Comparison of ENCODE assay signal across 1 cellular context in genomic region chr17:37490022-37490587, GRCh38.
TF ChIP-seq lines count a peak whose summit lies in the region.

No MANE protein-coding gene starts in this region.

TF ChIP-seq in HepG2, 621 proteins besides CTCF, POLR2A, EP300 and RAD21 (continued from another document):
- no peak for TF ChIP-seq PBX2 (CRISPR knock-in tag; IDR thresholded peaks at IDR 0.05)
- TF ChIP-seq, protein P1, sequence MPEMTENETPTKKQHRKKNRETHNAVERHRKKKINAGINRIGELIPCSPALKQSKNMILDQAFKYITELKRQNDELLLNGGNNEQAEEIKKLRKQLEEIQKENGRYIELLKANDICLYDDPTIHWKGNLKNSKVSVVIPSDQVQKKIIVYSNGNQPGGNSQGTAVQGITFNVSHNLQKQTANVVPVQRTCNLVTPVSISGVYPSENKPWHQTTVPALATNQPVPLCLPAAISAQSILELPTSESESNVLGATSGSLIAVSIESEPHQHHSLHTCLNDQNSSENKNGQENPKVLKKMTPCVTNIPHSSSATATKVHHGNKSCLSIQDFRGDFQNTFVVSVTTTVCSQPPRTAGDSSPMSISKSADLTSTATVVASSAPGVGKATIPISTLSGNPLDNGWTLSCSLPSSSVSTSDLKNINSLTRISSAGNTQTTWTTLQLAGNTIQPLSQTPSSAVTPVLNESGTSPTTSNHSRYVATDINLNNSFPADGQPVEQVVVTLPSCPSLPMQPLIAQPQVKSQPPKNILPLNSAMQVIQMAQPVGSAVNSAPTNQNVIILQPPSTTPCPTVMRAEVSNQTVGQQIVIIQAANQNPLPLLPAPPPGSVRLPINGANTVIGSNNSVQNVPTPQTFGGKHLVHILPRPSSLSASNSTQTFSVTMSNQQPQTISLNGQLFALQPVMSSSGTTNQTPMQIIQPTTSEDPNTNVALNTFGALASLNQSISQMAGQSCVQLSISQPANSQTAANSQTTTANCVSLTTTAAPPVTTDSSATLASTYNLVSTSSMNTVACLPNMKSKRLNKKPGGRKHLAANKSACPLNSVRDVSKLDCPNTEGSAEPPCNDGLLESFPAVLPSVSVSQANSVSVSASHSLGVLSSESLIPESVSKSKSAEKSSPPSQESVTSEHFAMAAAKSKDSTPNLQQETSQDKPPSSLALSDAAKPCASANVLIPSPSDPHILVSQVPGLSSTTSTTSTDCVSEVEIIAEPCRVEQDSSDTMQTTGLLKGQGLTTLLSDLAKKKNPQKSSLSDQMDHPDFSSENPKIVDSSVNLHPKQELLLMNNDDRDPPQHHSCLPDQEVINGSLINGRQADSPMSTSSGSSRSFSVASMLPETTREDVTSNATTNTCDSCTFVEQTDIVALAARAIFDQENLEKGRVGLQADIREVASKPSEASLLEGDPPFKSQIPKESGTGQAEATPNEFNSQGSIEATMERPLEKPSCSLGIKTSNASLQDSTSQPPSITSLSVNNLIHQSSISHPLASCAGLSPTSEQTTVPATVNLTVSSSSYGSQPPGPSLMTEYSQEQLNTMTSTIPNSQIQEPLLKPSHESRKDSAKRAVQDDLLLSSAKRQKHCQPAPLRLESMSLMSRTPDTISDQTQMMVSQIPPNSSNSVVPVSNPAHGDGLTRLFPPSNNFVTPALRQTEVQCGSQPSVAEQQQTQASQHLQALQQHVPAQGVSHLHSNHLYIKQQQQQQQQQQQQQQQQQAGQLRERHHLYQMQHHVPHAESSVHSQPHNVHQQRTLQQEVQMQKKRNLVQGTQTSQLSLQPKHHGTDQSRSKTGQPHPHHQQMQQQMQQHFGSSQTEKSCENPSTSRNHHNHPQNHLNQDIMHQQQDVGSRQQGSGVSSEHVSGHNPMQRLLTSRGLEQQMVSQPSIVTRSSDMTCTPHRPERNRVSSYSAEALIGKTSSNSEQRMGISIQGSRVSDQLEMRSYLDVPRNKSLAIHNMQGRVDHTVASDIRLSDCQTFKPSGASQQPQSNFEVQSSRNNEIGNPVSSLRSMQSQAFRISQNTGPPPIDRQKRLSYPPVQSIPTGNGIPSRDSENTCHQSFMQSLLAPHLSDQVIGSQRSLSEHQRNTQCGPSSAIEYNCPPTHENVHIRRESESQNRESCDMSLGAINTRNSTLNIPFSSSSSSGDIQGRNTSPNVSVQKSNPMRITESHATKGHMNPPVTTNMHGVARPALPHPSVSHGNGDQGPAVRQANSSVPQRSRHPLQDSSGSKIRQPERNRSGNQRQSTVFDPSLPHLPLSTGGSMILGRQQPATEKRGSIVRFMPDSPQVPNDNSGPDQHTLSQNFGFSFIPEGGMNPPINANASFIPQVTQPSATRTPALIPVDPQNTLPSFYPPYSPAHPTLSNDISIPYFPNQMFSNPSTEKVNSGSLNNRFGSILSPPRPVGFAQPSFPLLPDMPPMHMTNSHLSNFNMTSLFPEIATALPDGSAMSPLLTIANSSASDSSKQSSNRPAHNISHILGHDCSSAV (CRISPR knock-in tag; IDR thresholded peaks at IDR 0.05; ENCODE audit: borderline replicate concordance), result no peak
- TF ChIP-seq ZNF234 (CRISPR knock-in tag; conservative IDR thresholded peaks at IDR 0.05), result no peak
- no peak for TF ChIP-seq PREB (CRISPR knock-in tag; IDR thresholded peaks at IDR 0.05)
- TF ChIP-seq ZNF782 (CRISPR knock-in tag; IDR thresholded peaks at IDR 0.05; ENCODE audit: borderline replicate concordance), result no peak
- TF ChIP-seq ZNF446 (CRISPR knock-in tag; IDR thresholded peaks at IDR 0.05), result 0 out of 2 replicates have a peak, but pooled peaks have one; percentile 42
- no peak for TF ChIP-seq KDM5B (CRISPR knock-in tag; IDR thresholded peaks at IDR 0.05; ENCODE audit: borderline replicate concordance)
- no peak for TF ChIP-seq HES4 (CRISPR knock-in tag; IDR thresholded peaks at IDR 0.05; ENCODE audit: borderline replicate concordance)
- TF ChIP-seq FOXK2 (IDR thresholded peaks at IDR 0.05), result no peak
- TF ChIP-seq RARA (CRISPR knock-in tag; IDR thresholded peaks at IDR 0.05), result 0 out of 2 replicates have a peak, but pooled peaks have one; percentile 16
- TF ChIP-seq ZNF580 (CRISPR knock-in tag; IDR thresholded peaks at IDR 0.05; ENCODE audit: borderline replicate concordance, low read depth), result 0 out of 2 replicates have a peak, but pooled peaks have one; percentile 26
- no peak for TF ChIP-seq TOPORS (CRISPR knock-in tag; IDR thresholded peaks at IDR 0.05)
- TF ChIP-seq, protein P2, sequence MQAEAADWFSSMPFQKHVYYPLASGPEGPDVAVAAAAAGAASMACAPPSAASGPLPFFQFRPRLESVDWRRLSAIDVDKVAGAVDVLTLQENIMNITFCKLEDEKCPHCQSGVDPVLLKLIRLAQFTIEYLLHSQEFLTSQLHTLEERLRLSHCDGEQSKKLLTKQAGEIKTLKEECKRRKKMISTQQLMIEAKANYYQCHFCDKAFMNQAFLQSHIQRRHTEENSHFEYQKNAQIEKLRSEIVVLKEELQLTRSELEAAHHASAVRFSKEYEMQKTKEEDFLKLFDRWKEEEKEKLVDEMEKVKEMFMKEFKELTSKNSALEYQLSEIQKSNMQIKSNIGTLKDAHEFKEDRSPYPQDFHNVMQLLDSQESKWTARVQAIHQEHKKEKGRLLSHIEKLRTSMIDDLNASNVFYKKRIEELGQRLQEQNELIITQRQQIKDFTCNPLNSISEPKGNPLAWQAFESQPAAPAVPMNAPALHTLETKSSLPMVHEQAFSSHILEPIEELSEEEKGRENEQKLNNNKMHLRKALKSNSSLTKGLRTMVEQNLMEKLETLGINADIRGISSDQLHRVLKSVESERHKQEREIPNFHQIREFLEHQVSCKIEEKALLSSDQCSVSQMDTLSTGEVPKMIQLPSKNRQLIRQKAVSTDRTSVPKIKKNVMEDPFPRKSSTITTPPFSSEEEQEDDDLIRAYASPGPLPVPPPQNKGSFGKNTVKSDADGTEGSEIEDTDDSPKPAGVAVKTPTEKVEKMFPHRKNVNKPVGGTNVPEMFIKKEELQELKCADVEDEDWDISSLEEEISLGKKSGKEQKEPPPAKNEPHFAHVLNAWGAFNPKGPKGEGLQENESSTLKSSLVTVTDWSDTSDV (CRISPR knock-in tag; IDR thresholded peaks at IDR 0.05), result no peak
- TF ChIP-seq, protein P3, sequence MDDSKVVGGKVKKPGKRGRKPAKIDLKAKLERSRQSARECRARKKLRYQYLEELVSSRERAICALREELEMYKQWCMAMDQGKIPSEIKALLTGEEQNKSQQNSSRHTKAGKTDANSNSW (CRISPR knock-in tag; IDR thresholded peaks at IDR 0.05; ENCODE audit: borderline replicate concordance), result no peak
- TF ChIP-seq ZNF224 (CRISPR knock-in tag; IDR thresholded peaks at IDR 0.05), result no peak
- TF ChIP-seq ZNF614 (CRISPR knock-in tag; IDR thresholded peaks at IDR 0.05; ENCODE audit: borderline replicate concordance), result no peak
- TF ChIP-seq STAG1 (CRISPR knock-in tag; IDR thresholded peaks at IDR 0.05), result 0 out of 2 replicates have a peak, but pooled peaks have one; percentile 11
- no peak for TF ChIP-seq KDM5A (IDR thresholded peaks at IDR 0.05; ENCODE audit: borderline replicate concordance, low read length)
- no peak for TF ChIP-seq SRSF1 (optimal IDR thresholded peaks at IDR 0.05; ENCODE audit: low read depth, low read length)
- no peak for TF ChIP-seq THAP11 (CRISPR knock-in tag; IDR thresholded peaks at IDR 0.05)
- peak; percentile 59; the same call in 1 of the 2 replicates for TF ChIP-seq SIN3A (IDR thresholded peaks at IDR 0.05; ENCODE audit: borderline replicate concordance, low read depth, low read length)
- TF ChIP-seq SIX1 (CRISPR knock-in tag; IDR thresholded peaks at IDR 0.05; ENCODE audit: borderline replicate concordance), result no peak
- TF ChIP-seq MEIS2 (CRISPR knock-in tag; IDR thresholded peaks at IDR 0.05), result no peak
- TF ChIP-seq, protein P4, sequence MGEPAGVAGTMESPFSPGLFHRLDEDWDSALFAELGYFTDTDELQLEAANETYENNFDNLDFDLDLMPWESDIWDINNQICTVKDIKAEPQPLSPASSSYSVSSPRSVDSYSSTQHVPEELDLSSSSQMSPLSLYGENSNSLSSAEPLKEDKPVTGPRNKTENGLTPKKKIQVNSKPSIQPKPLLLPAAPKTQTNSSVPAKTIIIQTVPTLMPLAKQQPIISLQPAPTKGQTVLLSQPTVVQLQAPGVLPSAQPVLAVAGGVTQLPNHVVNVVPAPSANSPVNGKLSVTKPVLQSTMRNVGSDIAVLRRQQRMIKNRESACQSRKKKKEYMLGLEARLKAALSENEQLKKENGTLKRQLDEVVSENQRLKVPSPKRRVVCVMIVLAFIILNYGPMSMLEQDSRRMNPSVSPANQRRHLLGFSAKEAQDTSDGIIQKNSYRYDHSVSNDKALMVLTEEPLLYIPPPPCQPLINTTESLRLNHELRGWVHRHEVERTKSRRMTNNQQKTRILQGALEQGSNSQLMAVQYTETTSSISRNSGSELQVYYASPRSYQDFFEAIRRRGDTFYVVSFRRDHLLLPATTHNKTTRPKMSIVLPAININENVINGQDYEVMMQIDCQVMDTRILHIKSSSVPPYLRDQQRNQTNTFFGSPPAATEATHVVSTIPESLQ (CRISPR knock-in tag; conservative IDR thresholded peaks at IDR 0.05), result no peak
- TF ChIP-seq ELF1 (CRISPR knock-in tag; IDR thresholded peaks at IDR 0.05), result no peak
- TF ChIP-seq ATF3 (CRISPR knock-in tag; IDR thresholded peaks at IDR 0.05), result no peak
- TF ChIP-seq MIER3 (CRISPR knock-in tag; IDR thresholded peaks at IDR 0.05; ENCODE audit: borderline replicate concordance), result no peak
